In genomic region chr6:69973763-69974162, GRCh38 we compare ENCODE assay signal across 25 cellular contexts.
"Had no signal": no experiment of that assay in that cellular context is flagged by ENCODE, and none has a peak within 500 bp of the region (broad histone marks: within the 10 kb centered on the region; RNA-seq: fewer than 3 reads in every experiment).

No MANE protein-coding gene starts in this region.

- H3K4me2 ChIP-seq: smooth muscle cell had no signal

- H3K27me3 ChIP-seq: esophagus squamous epithelium, neural progenitor cell, right lobe of liver, suprapubic skin, transverse colon, upper lobe of right lung, uterus had no signal

- H3K9me3 ChIP-seq: esophagus squamous epithelium, mucosa of descending colon, right lobe of liver, suprapubic skin, transverse colon, upper lobe of right lung, uterus had no signal

- H3K9ac ChIP-seq: neural progenitor cell, parathyroid adenoma had no signal

- DNase-seq: cortex of kidney; effector memory CD8-positive, alpha-beta T cell; esophagus squamous epithelium; foreskin melanocyte; hypothalamus; immature natural killer cell; islet precursor cell; left colon; naive thymus-derived CD4-positive, alpha-beta T cell; right lobe of liver; stimulated activated CD4-positive, alpha-beta T cell treated with anti-CD3 and anti-CD28 coated beads, Interleukin-12 subunit alpha, Interleukin-12 subunit beta, amount 100 ng/mL, for 4 hours; stimulated activated CD4-positive, alpha-beta T cell treated with anti-CD3 and anti-CD28 coated beads, Interleukin-1b, Interleukin-23, amount 100 ng/mL, for 48 hours; stimulated activated CD4-positive, alpha-beta T cell treated with anti-CD3 and anti-CD28 coated beads, Interleukin-4, amount 100 ng/mL, for 1 hour; stimulated activated CD8-positive, alpha-beta memory T cell treated with anti-CD3 and anti-CD28 coated beads, Interleukin-4, amount 100 ng/mL, for 48 hours; stimulated activated naive CD4-positive, alpha-beta T cell; stimulated activated naive CD8-positive, alpha-beta T cell treated with anti-CD3 and anti-CD28 coated beads, Interleukin-15, amount 100 ng/mL, for 72 hours; transverse colon; upper lobe of right lung; uterus had no signal

- H3K4me1 ChIP-seq: esophagus squamous epithelium, parathyroid adenoma, right lobe of liver, suprapubic skin, transverse colon, upper lobe of right lung, uterus had no signal

- ATAC-seq: effector memory CD8-positive, alpha-beta T cell; left colon; mucosa of descending colon; naive thymus-derived CD4-positive, alpha-beta T cell; right lobe of liver; stimulated activated naive CD8-positive, alpha-beta T cell treated with anti-CD3 and anti-CD28 coated beads, Interleukin-15, amount 100 ng/mL, for 72 hours; upper lobe of right lung had no signal

- H2AFZ ChIP-seq: neural progenitor cell, parathyroid adenoma had no signal

- H3K4me3 ChIP-seq: esophagus squamous epithelium, lung, mucosa of descending colon, neural progenitor cell, right lobe of liver, smooth muscle cell, suprapubic skin, transverse colon, upper lobe of right lung, uterus had no signal

- H3K27ac ChIP-seq: esophagus squamous epithelium, neural progenitor cell, parathyroid adenoma, right lobe of liver, suprapubic skin, transverse colon, upper lobe of right lung, uterus had no signal

- H3K36me3 ChIP-seq: esophagus squamous epithelium, neural progenitor cell, right lobe of liver, suprapubic skin, transverse colon, upper lobe of right lung, uterus had no signal
